Comparison of ENCODE assay signal across 25 cellular contexts in genomic region chr20:11443382-11444119, GRCh38.
"Had no signal": no experiment of that assay in that cellular context is flagged by ENCODE, and none has a peak within 500 bp of the region (broad histone marks: within the 10 kb centered on the region; RNA-seq: fewer than 3 reads in every experiment).

No MANE protein-coding gene starts in this region.

- H3K4me1 ChIP-seq: breast epithelium, Peyer's patch, SJCRH30 had no signal

- H3K9me3 ChIP-seq: breast epithelium, MG63, Peyer's patch, SJCRH30, SK-N-SH had no signal

- H3K36me3 Mint-ChIP-seq: activated naive CD4-positive, alpha-beta T cell treated with anti-CD3 and anti-CD28 coated beads, Interleukin-2, amount 50 U/mL, for 24 hours had no signal

- H3K27me3 Mint-ChIP-seq: activated CD4-positive, alpha-beta memory T cell treated with anti-CD3 and anti-CD28 coated beads, Interleukin-2, amount 10 ng/mL, durations not matched to agents 7 days and 5 days; activated CD4-positive, alpha-beta T cell treated with anti-CD3 and anti-CD28 coated beads, Interleukin-2, amount 10 ng/mL, durations not matched to agents 7 days and 5 days; activated naive CD4-positive, alpha-beta T cell treated with anti-CD3 and anti-CD28 coated beads, Interleukin-2, amount 50 U/mL, for 24 hours had no signal

- H3K27ac ChIP-seq: breast epithelium, KMS-11, Peyer's patch, RWPE1, SJCRH30 had no signal

- H3K4me2 ChIP-seq: KMS-11, SK-N-SH had no signal

- DNase-seq: activated CD4-positive, alpha-beta memory T cell treated with anti-CD3 and anti-CD28 coated beads, Interleukin-2, amount 10 ng/mL, durations not matched to agents 7 days and 5 days; activated CD4-positive, alpha-beta T cell treated with anti-CD3 and anti-CD28 coated beads for 1 hour; activated CD4-positive, alpha-beta T cell treated with anti-CD3 and anti-CD28 coated beads, Interleukin-2, amount 10 ng/mL, durations not matched to agents 7 days and 5 days; activated CD8-positive, alpha-beta memory T cell treated with anti-CD3 and anti-CD28 coated beads, Interleukin-2, amount 50 U/mL, for 48 hours; activated naive CD4-positive, alpha-beta T cell; activated T-cell treated with anti-CD3 and anti-CD28 coated beads, Interleukin-2, amount 50 U/mL, for 1 hour; aorta; caudate nucleus; MG63; MV-4-11; NCI-H1092 treated with DMSO at 0.1 percent for 48 hours; NCI-H1417 treated with DMSO at 0.1 percent for 48 hours; NCI-H1694; NCI-H2029 treated with DMSO at 0.1 percent for 48 hours; NCI-H446; NCI-H524; Peyer's patch; Right ventricle myocardium superior; SJCRH30; SK-N-SH; T-helper 1 cell had no signal

- H3K4me3 Mint-ChIP-seq: activated CD4-positive, alpha-beta memory T cell treated with anti-CD3 and anti-CD28 coated beads, Interleukin-2, amount 10 ng/mL, durations not matched to agents 7 days and 5 days; activated CD4-positive, alpha-beta T cell treated with anti-CD3 and anti-CD28 coated beads, Interleukin-2, amount 10 ng/mL, durations not matched to agents 7 days and 5 days; activated naive CD4-positive, alpha-beta T cell treated with anti-CD3 and anti-CD28 coated beads, Interleukin-2, amount 50 U/mL, for 24 hours had no signal

- H3K4me3 ChIP-seq: breast epithelium, MG63, Peyer's patch, SJCRH30 had no signal

- H3K4me1 Mint-ChIP-seq: activated CD4-positive, alpha-beta memory T cell treated with anti-CD3 and anti-CD28 coated beads, Interleukin-2, amount 10 ng/mL, durations not matched to agents 7 days and 5 days; activated CD4-positive, alpha-beta T cell treated with anti-CD3 and anti-CD28 coated beads, Interleukin-2, amount 10 ng/mL, durations not matched to agents 7 days and 5 days; activated naive CD4-positive, alpha-beta T cell treated with anti-CD3 and anti-CD28 coated beads, Interleukin-2, amount 50 U/mL, for 24 hours had no signal

- H3K36me3 ChIP-seq: breast epithelium, MG63, Peyer's patch, SJCRH30 had no signal

- H3K27ac Mint-ChIP-seq: activated CD4-positive, alpha-beta memory T cell treated with anti-CD3 and anti-CD28 coated beads, Interleukin-2, amount 10 ng/mL, durations not matched to agents 7 days and 5 days; activated CD4-positive, alpha-beta T cell treated with anti-CD3 and anti-CD28 coated beads, Interleukin-2, amount 10 ng/mL, durations not matched to agents 7 days and 5 days; activated naive CD4-positive, alpha-beta T cell treated with anti-CD3 and anti-CD28 coated beads, Interleukin-2, amount 50 U/mL, for 24 hours had no signal

- H3K27me3 ChIP-seq: breast epithelium, Peyer's patch, SJCRH30 had no signal

- H3K9ac ChIP-seq: KMS-11, SK-N-SH had no signal
